8 cellular contexts compared by ENCODE assay signal in genomic region chr5:60287174-60287771, GRCh38.
DNase-seq lines count a peak whose midpoint lies in the region; ATAC-seq and TF ChIP-seq lines count a peak whose summit lies in the region.

No MANE protein-coding gene starts in this region.

- no peaks in the 10 kb centered on the region for H3K9me3 ChIP-seq in SK-N-SH

- no peaks in the 10 kb centered on the region for H3F3A ChIP-seq in SK-N-SH (replicated peaks; ENCODE audit: insufficient read depth)

- no peaks in the 10 kb centered on the region for H3K36me3 Mint-ChIP-seq in activated CD4-positive, alpha-beta T cell treated with anti-CD3 and anti-CD28 coated beads for 36 hours (ENCODE audit: low read depth)

- peak overlapping the region in 1 of 2 experiments; percentile 11; a peak in 1 of 4 replicates for H3K4me3 ChIP-seq in SK-N-SH (ENCODE audit: low read depth in 2 of 2, low read length in 1 of 2)

- no peaks in the 10 kb centered on the region for H4K20me1 ChIP-seq in SK-N-SH (ENCODE audit: insufficient read depth)

- no peaks in the 10 kb centered on the region for H3K27me3 ChIP-seq in SK-N-SH (ENCODE audit: insufficient read depth)

- peak; percentile 51 for DNase-seq in activated CD4-positive, alpha-beta T cell treated with anti-CD3 and anti-CD28 coated beads for 36 hours
- DNase-seq in activated CD4-positive, alpha-beta T cell treated with anti-CD3 and anti-CD28 coated beads for 4 hours: no peak
- DNase-seq in KBM-7: peak; percentile 83
- peak; percentile 46 for DNase-seq in SK-N-SH
- DNase-seq in germinal center (ENCODE audit: low spot score): peak; percentile 36
- peak; percentile 37 for DNase-seq in smooth muscle cell of the brain vasculature (ENCODE audit: low read depth, low spot score)

- H3K27ac ChIP-seq in SK-N-SH (ENCODE audit: low read depth in 2 of 2, low read length in 1 of 2): no peak overlapping the region

- no peak overlapping the region for H3K4me3 Mint-ChIP-seq in activated CD4-positive, alpha-beta T cell treated with anti-CD3 and anti-CD28 coated beads for 36 hours

- H3K27ac Mint-ChIP-seq in activated CD4-positive, alpha-beta T cell treated with anti-CD3 and anti-CD28 coated beads for 36 hours: no peak overlapping the region

- POLR2A ChIA-PET in activated CD4-positive, alpha-beta T cell treated with anti-CD3 and anti-CD28 coated beads for 36 hours (lab: Charles Lee): no interaction called here
- POLR2A ChIA-PET in SK-N-SH (lab: Yijun Ruan, JAX): no interaction called here

- no peaks in the 10 kb centered on the region for H3K4me1 Mint-ChIP-seq in activated CD4-positive, alpha-beta T cell treated with anti-CD3 and anti-CD28 coated beads for 36 hours

- in situ Hi-C loops in KBM-7 (cut with MboI; ENCODE audit: low pct_unique_long_range_greater_than_20kb, low sequenced_read_pairs): loop anchor here (25.0 kb wide), 1 partner anchor 475 kb away; no protein-coding TSS in a partner anchor

- H3K4me1 ChIP-seq in SK-N-SH (ENCODE audit: control insufficient read depth in 1 of 2, insufficient read depth in 2 of 2, low read depth in 1 of 2, low read length in 1 of 2): no peaks in the 10 kb centered on the region

- WGBS in SK-N-SH (ENCODE audit: low lambda C conversion rate): 55% methylated on average over 5 of the region's 5 CpGs

- H2AFZ ChIP-seq in SK-N-SH (ENCODE audit: low read depth): no peak overlapping the region

- intact Hi-C loops in activated CD4-positive, alpha-beta T cell treated with anti-CD3 and anti-CD28 coated beads for 36 hours (cut with DNase I, micrococcal nuclease): loop anchor here (2.0 to 5.0 kb wide), 3 partner anchors 380 to 476 kb away; no protein-coding TSS in a partner anchor

- H3K9me3 Mint-ChIP-seq in activated CD4-positive, alpha-beta T cell treated with anti-CD3 and anti-CD28 coated beads for 36 hours (ENCODE audit: low read depth): no peaks in the 10 kb centered on the region

- no peaks in the 10 kb centered on the region for H3K79me2 ChIP-seq in SK-N-SH (ENCODE audit: insufficient read depth)

- TF ChIP-seq RAD21 in SK-N-SH (IDR thresholded peaks at IDR 0.05; ENCODE audit: low read length): peak; percentile 73

- no peak overlapping the region for H3K9ac ChIP-seq in SK-N-SH

- H3K9me2 ChIP-seq in SK-N-SH: no peaks in the 10 kb centered on the region

- CTCF ChIA-PET in activated CD4-positive, alpha-beta T cell treated with anti-CD3 and anti-CD28 coated beads for 36 hours (lab: Charles Lee): interaction anchor here (1.0 to 1.5 kb wide), 3 partner anchors 8 to 476 kb away, joined by 3 to 8 read pairs (median 4); no protein-coding TSS in a partner anchor
- CTCF ChIA-PET in SK-N-SH (lab: Yijun Ruan, JAX): interaction anchor here (0.7 to 3.6 kb wide), 18 partner anchors 9 to 480 kb away, joined by 3 to 23 read pairs (median 4); no protein-coding TSS in a partner anchor

- H3K36me3 ChIP-seq in SK-N-SH (replicated peaks in 1 of 2; ENCODE audit: control insufficient read depth in 1 of 2, insufficient read depth in 2 of 2, low read length in 1 of 2): no peaks in the 10 kb centered on the region

- peak; percentile 73 for TF ChIP-seq CTCF in SK-N-SH (IDR thresholded peaks at IDR 0.05)

- no peak for ATAC-seq in activated CD4-positive, alpha-beta T cell treated with anti-CD3 and anti-CD28 coated beads for 36 hours
- peak; percentile 64 for ATAC-seq in GM21515 (IDR thresholded peaks at IDR 0.05; ENCODE audit: unreplicated experiment)
- ATAC-seq in esophagus mucosa: no peak

- TF ChIP-seq EP300 in SK-N-SH (IDR thresholded peaks at IDR 0.05; ENCODE audit: borderline replicate concordance in 1 of 2, low read depth in 1 of 2, low read length in 1 of 2): no peak

- H3K27me3 Mint-ChIP-seq in activated CD4-positive, alpha-beta T cell treated with anti-CD3 and anti-CD28 coated beads for 36 hours: no peaks in the 10 kb centered on the region

- H3K4me2 ChIP-seq in SK-N-SH: no peak overlapping the region

TF ChIP-seq in SK-N-SH, 30 proteins besides CTCF, POLR2A, EP300 and RAD21:
- TF ChIP-seq FOXJ3 (CRISPR knock-in tag; IDR thresholded peaks at IDR 0.05): no peak
- TF ChIP-seq TEAD4 (IDR thresholded peaks at IDR 0.05; ENCODE audit: borderline replicate concordance, insufficient read depth): no peak
- TF ChIP-seq SMC3 (IDR thresholded peaks at IDR 0.05; ENCODE audit: low read depth, low read length): peak; percentile 71
TF ChIP-seq in SK-N-SH: peak in this region for 1.

Comparison
In these comparisons a context has a peak if more than half of its experiments do, and no peak if none do; other contexts are left out.
1. DNase-seq: peak in activated CD4-positive, alpha-beta T cell treated with anti-CD3 and anti-CD28 coated beads for 36 hours (single experiment), KBM-7 (single experiment), SK-N-SH (single experiment), germinal center (single experiment) and smooth muscle cell of the brain vasculature (single experiment); none in activated CD4-positive, alpha-beta T cell treated with anti-CD3 and anti-CD28 coated beads for 4 hours (0 of 2).